In genomic region chr1:180586671-180587155, GRCh38 we compare ENCODE assay signal across 9 cellular contexts. TPM values are rescaled to one million over a fixed set of nuclear protein-coding genes. Genes with fewer than 3 reads are reported as not detected.
A peak's percentile ranks its signal among the peaks of the same experiment; 100 is the strongest.
DNase-seq lines count a peak whose midpoint lies in the region; ATAC-seq and TF ChIP-seq lines count a peak whose summit lies in the region.
"Had no signal": no experiment of that assay in that cellular context is flagged by ENCODE, and none has a peak within 500 bp of the region (broad histone marks: within the 10 kb centered on the region; RNA-seq: fewer than 3 reads in every experiment).

No MANE protein-coding gene starts in this region.

- no peak for TF ChIP-seq CTCF in body of pancreas (IDR thresholded peaks at IDR 0.05)
- TF ChIP-seq CTCF in osteoblast (IDR thresholded peaks at IDR 0.05; ENCODE audit: extremely low read depth, low read depth, low read length): no peak

- ATAC-seq in body of pancreas: peak; percentile 88
- ATAC-seq in effector memory CD8-positive, alpha-beta T cell (replicated peaks): no peak

- no peak for TF ChIP-seq POLR2A in body of pancreas (IDR thresholded peaks at IDR 0.05)

- no peak overlapping the region for H3K4me3 Mint-ChIP-seq in effector memory CD8-positive, alpha-beta T cell

- H3K9me3 ChIP-seq in body of pancreas (no peaks in the 10 kb centered on the region), osteoblast (ENCODE audit: low read depth, low read length) (no peaks in the 10 kb centered on the region)
- H3K9me3 ChIP-seq: neutrophil had no signal

- H3K4me2 ChIP-seq in osteoblast (ENCODE audit: insufficient read depth, low read length): peak overlapping the region; percentile 46

- no peaks in the 10 kb centered on the region for H3K36me3 Mint-ChIP-seq in effector memory CD8-positive, alpha-beta T cell (ENCODE audit: insufficient read depth)

- H4K20me1 ChIP-seq in osteoblast (ENCODE audit: insufficient read depth, low read length): no peaks in the 10 kb centered on the region

- H3K27me3 ChIP-seq in body of pancreas (no peaks in the 10 kb centered on the region), osteoblast (ENCODE audit: insufficient read depth, low read length) (no peaks in the 10 kb centered on the region)
- H3K27me3 ChIP-seq: neutrophil had no signal

- H3K4me1 ChIP-seq in body of pancreas: peaks cover 38% of the 10 kb centered on the region
- peaks cover 39% of the 10 kb centered on the region for H3K4me1 ChIP-seq in osteoblast (ENCODE audit: insufficient read depth, low read length)

- 5 to 8% methylated on average over 1 of the region's 1 CpG for WGBS in body of pancreas, 2 donors

- H2AFZ ChIP-seq in osteoblast (ENCODE audit: low read length): peak overlapping the region; percentile 4

- no peak overlapping the region for H3K27ac Mint-ChIP-seq in effector memory CD8-positive, alpha-beta T cell

- H3K27ac ChIP-seq in body of pancreas: peak overlapping the region in 3 of 4 donors; percentile 35 to 83 (median 74)
- peak overlapping the region; percentile 26 for H3K27ac ChIP-seq in osteoblast (ENCODE audit: low read depth, low read length)
- no peak overlapping the region for H3K27ac ChIP-seq in caudate nucleus (ENCODE audit: low read depth, low read length)
- H3K27ac ChIP-seq: neutrophil had no signal

- no peaks in the 10 kb centered on the region for H3K79me2 ChIP-seq in osteoblast (ENCODE audit: insufficient read depth, low read length)

- DNase-seq in GM03348 (ENCODE audit: low spot score) (peak; percentile 68), NCI-H2029 treated with DMSO at 0.1 percent for 48 hours (lab: John Stamatoyannopoulos, UW) (peak; percentile 98), body of pancreas (peak; percentile 83 to 91 (median 90)), osteoblast (ENCODE audit: insufficient read length, low spot score, missing footprints) (peak; percentile 88), caudate nucleus (lab: John Stamatoyannopoulos, UW) (no peak)
- no peak for DNase-seq in effector memory CD8-positive, alpha-beta T cell
- no peak for DNase-seq in activated CD8-positive, alpha-beta memory T cell treated with anti-CD3 and anti-CD28 coated beads for 24 hours
- DNase-seq: NCI-H526 treated with DMSO at 0.1 percent for 48 hours had no signal

- intact Hi-C loops in body of pancreas (cut with DNase I): no loop called here

- H3K36me3 ChIP-seq in body of pancreas (replicated peaks in 1 of 2; ENCODE audit: insufficient read depth in 1 of 2, low read depth in 2 of 2) (no peaks in the 10 kb centered on the region), osteoblast (ENCODE audit: insufficient read depth, low read length) (no peaks in the 10 kb centered on the region)
- H3K36me3 ChIP-seq: neutrophil had no signal

- H3K9me3 Mint-ChIP-seq in effector memory CD8-positive, alpha-beta T cell: no peaks in the 10 kb centered on the region

- H3K4me3 ChIP-seq in body of pancreas (no peak overlapping the region), osteoblast (ENCODE audit: insufficient read depth, low read length) (no peak overlapping the region)

- H3K4me1 Mint-ChIP-seq in effector memory CD8-positive, alpha-beta T cell (ENCODE audit: low read depth in 2 of 2): no peaks in the 10 kb centered on the region

- H3K27me3 Mint-ChIP-seq in effector memory CD8-positive, alpha-beta T cell: peaks cover 11 to 42% of the 10 kb centered on the region in 2 donors

RNA-seq across cellular contexts. Expression of gene OVAAL, which starts 27.9 kb away (rescaled TPM):
- total RNA-seq in body of pancreas (not detected), osteoblast (not detected in 2 replicates)

RNA-seq across cellular contexts. Expression of gene XPR1, which starts 45.1 kb away (rescaled TPM):
- total RNA-seq in body of pancreas (10 to 100 TPM; 11.5 to 13.0 TPM), osteoblast (25.7 and 36.2 TPM in 2 replicates)

Comparison
In these comparisons a context has a peak if more than half of its experiments do, and no peak if none do; other contexts are left out.
1. DNase-seq: peak in GM03348 (single experiment), NCI-H2029 treated with DMSO at 0.1 percent for 48 hours (single experiment), body of pancreas (4 of 4) and osteoblast (single experiment); none in caudate nucleus (0 of 61), effector memory CD8-positive, alpha-beta T cell (0 of 3) and activated CD8-positive, alpha-beta memory T cell treated with anti-CD3 and anti-CD28 coated beads for 24 hours (single experiment).